In genomic region chr3:196821806-196822355, GRCh38 we compare ENCODE assay signal across 21 cellular contexts.
"Had no signal": no experiment of that assay in that cellular context is flagged by ENCODE, and none has a peak within 500 bp of the region (broad histone marks: within the 10 kb centered on the region; RNA-seq: fewer than 3 reads in every experiment).

No MANE protein-coding gene starts in this region.

- DNase-seq: effector memory CD4-positive, alpha-beta T cell; gastrocnemius medialis; heart right ventricle; hypothalamus; kidney glomerular epithelial cell; mammary epithelial cell; naive thymus-derived CD4-positive, alpha-beta T cell; nephron progenitor cell; sigmoid colon; stimulated activated CD4-positive, alpha-beta T cell treated with anti-CD3 and anti-CD28 coated beads, Interleukin-12 subunit alpha, Interleukin-12 subunit beta, amount 100 ng/mL, for 4 hours; stimulated activated naive CD4-positive, alpha-beta T cell; stomach; substantia nigra; transverse colon had no signal

- H3K27me3 ChIP-seq: esophagus muscularis mucosa, gastrocnemius medialis, heart right ventricle, neutrophil, right atrium auricular region, sigmoid colon, stomach, transverse colon had no signal

- H3K4me3 ChIP-seq: coronary artery, esophagus muscularis mucosa, gastrocnemius medialis, heart right ventricle, right atrium auricular region, sigmoid colon, skin epidermis, stomach, thoracic aorta, transverse colon had no signal

- H3K4me3 Mint-ChIP-seq: naive thymus-derived CD4-positive, alpha-beta T cell; nephron progenitor cell had no signal

- H3K9me3 ChIP-seq: esophagus muscularis mucosa, gastrocnemius medialis, heart right ventricle, neutrophil, right atrium auricular region, sigmoid colon, stomach, thoracic aorta, transverse colon had no signal

- H3K27ac Mint-ChIP-seq: nephron progenitor cell had no signal

- H3K27me3 Mint-ChIP-seq: naive thymus-derived CD4-positive, alpha-beta T cell had no signal

- H3K9me3 Mint-ChIP-seq: naive thymus-derived CD4-positive, alpha-beta T cell; nephron progenitor cell had no signal

- H3K4me1 Mint-ChIP-seq: naive thymus-derived CD4-positive, alpha-beta T cell; nephron progenitor cell had no signal

- H3K4me1 ChIP-seq: esophagus muscularis mucosa, gastrocnemius medialis, heart right ventricle, right atrium auricular region, sigmoid colon, stomach, transverse colon had no signal

- ATAC-seq: gastrocnemius medialis; heart right ventricle; naive thymus-derived CD4-positive, alpha-beta T cell had no signal

- H3K27ac ChIP-seq: coronary artery, epithelial cell of prostate, esophagus muscularis mucosa, gastrocnemius medialis, heart right ventricle, neutrophil, right atrium auricular region, sigmoid colon, skin epidermis, stomach, thoracic aorta, transverse colon had no signal
